8 cellular contexts compared by ENCODE assay signal in genomic region chr6:108835218-108835850, GRCh38. TPM values are rescaled to one million over a fixed set of nuclear protein-coding genes. Genes with fewer than 3 reads are reported as not detected.
A peak's percentile ranks its signal among the peaks of the same experiment; 100 is the strongest.
DNase-seq lines count a peak whose midpoint lies in the region; ATAC-seq and TF ChIP-seq lines count a peak whose summit lies in the region.

No MANE protein-coding gene starts in this region.

- peak overlapping the region; percentile 36 for H3K27ac ChIP-seq in left ventricle myocardium inferior (replicated peaks)

- peak; percentile 96 for TF ChIP-seq CTCF in left ventricle myocardium inferior (IDR thresholded peaks at IDR 0.05; ENCODE audit: borderline replicate concordance)

- H3K9ac ChIP-seq in adipocyte (ENCODE audit: low read length), result peak overlapping the region; percentile 50

- no peaks in the 10 kb centered on the region for H3K9me3 Mint-ChIP-seq in T-cell

- H3K4me3 ChIP-seq in adipocyte (ENCODE audit: low read length) (no peak overlapping the region), left ventricle myocardium inferior (no peak overlapping the region)

- no peaks in the 10 kb centered on the region for H3K36me3 Mint-ChIP-seq in T-cell

- POLR2A ChIA-PET in T-cell (lab: Charles Lee), result no interaction called here

- H3K4me1 Mint-ChIP-seq in T-cell, result peaks cover 18 to 36% (median 20%) of the 10 kb centered on the region in 3 donors

- no peak overlapping the region for H3K4me3 Mint-ChIP-seq in T-cell

- no peaks in the 10 kb centered on the region for H3K27me3 ChIP-seq in adipocyte (replicated peaks; ENCODE audit: control insufficient read depth, insufficient read depth, low read length)
- no peaks in the 10 kb centered on the region for H3K27me3 ChIP-seq in left ventricle myocardium inferior (ENCODE audit: low read depth)

- DNase-seq in EH (ENCODE audit: low read depth) (peak; percentile 81), HCEC 1CT (peak; percentile 70), NCI-H128 (lab: John Stamatoyannopoulos, UW; ENCODE audit: unreplicated experiment) (peak; percentile 43), T-cell (peak; percentile 57 to 87 (median 81)), adipocyte (ENCODE audit: low read depth) (peak; percentile 92), left ventricle myocardium inferior (peak; percentile 91), retina (peak; percentile 76)

- peak; percentile 95 to 99 (median 98) for ATAC-seq in T-cell (replicated peaks in 1 of 4)
- ATAC-seq in GM18870 (IDR thresholded peaks at IDR 0.05; ENCODE audit: unreplicated experiment), result no peak

- peak overlapping the region; percentile 48 to 63 for H3K27ac Mint-ChIP-seq in T-cell

- intact Hi-C loops in left ventricle myocardium inferior (cut with micrococcal nuclease), result no loop called here

- CTCF ChIA-PET in T-cell (lab: Charles Lee), result interaction anchor here (0.6 to 3.6 kb wide), 7 partner anchors 11 to 1409 kb away, joined by 4 to 18 read pairs (median 4); partner anchors contain the start of gene ARMC2 (in 1 of the 2)

- H3K4me1 ChIP-seq in adipocyte (ENCODE audit: control insufficient read depth, insufficient read depth, low read length) (peaks cover 19% of the 10 kb centered on the region), left ventricle myocardium inferior (peaks cover 9% of the 10 kb centered on the region)

- no peaks in the 10 kb centered on the region for H3K27me3 Mint-ChIP-seq in T-cell

- H3K36me3 ChIP-seq in adipocyte (ENCODE audit: control insufficient read depth, insufficient read depth, low read length, severe bottlenecking) (no peaks in the 10 kb centered on the region), left ventricle myocardium inferior (no peaks in the 10 kb centered on the region)

- H3K9me3 ChIP-seq in adipocyte (ENCODE audit: control insufficient read depth, low read length) (no peaks in the 10 kb centered on the region), left ventricle myocardium inferior (replicated peaks) (no peaks in the 10 kb centered on the region)

RNA-seq across cellular contexts. Expression of gene ARMC2, which starts 12.9 kb away (rescaled TPM):
- total RNA-seq in T-cell, result 1 to 10 TPM; 6.4 to 10.0 (median 8.1) TPM
- total RNA-seq in left ventricle myocardium inferior, result 14.0 TPM
